In genomic region chr14:56131004-56131864, GRCh38 we compare ENCODE assay signal across 9 cellular contexts. TPM values are rescaled to one million over a fixed set of nuclear protein-coding genes. Genes with fewer than 3 reads are reported as not detected.
DNase-seq lines count a peak whose midpoint lies in the region; ATAC-seq and TF ChIP-seq lines count a peak whose summit lies in the region.
"Had no signal": no experiment of that assay in that cellular context is flagged by ENCODE, and none has a peak within 500 bp of the region (broad histone marks: within the 10 kb centered on the region; RNA-seq: fewer than 3 reads in every experiment).

No MANE protein-coding gene starts in this region.

- H3K79me2 ChIP-seq in mammary epithelial cell (ENCODE audit: insufficient read depth, low read length) (no peaks in the 10 kb centered on the region), GM23248 (ENCODE audit: insufficient read depth) (no peaks in the 10 kb centered on the region)

- H3K9ac ChIP-seq in mammary epithelial cell (ENCODE audit: insufficient read depth, low read length) (no peak overlapping the region), GM23248 (no peak overlapping the region)

- H3K9me3 ChIP-seq in mammary epithelial cell (replicated peaks; ENCODE audit: insufficient read depth, low read length) = no peaks in the 10 kb centered on the region
- no peaks in the 10 kb centered on the region for H3K9me3 ChIP-seq in GM23248 (ENCODE audit: low read depth)

- H3K36me3 Mint-ChIP-seq in activated naive CD8-positive, alpha-beta T cell treated with anti-CD3 and anti-CD28 coated beads, Interleukin-2, amount 50 U/mL, for 24 hours (ENCODE audit: low read depth) = no peaks in the 10 kb centered on the region

- H2AFZ ChIP-seq in mammary epithelial cell (ENCODE audit: low read depth, low read length) (no peak overlapping the region), GM23248 (no peak overlapping the region)

- no peaks in the 10 kb centered on the region for H3K9me2 ChIP-seq in GM23248 (ENCODE audit: insufficient read depth)

- H3K9me3 Mint-ChIP-seq in activated naive CD8-positive, alpha-beta T cell treated with anti-CD3 and anti-CD28 coated beads, Interleukin-2, amount 50 U/mL, for 24 hours = no peaks in the 10 kb centered on the region

- in situ Hi-C loops in mammary epithelial cell (cut with MboI; ENCODE audit: low sequenced_read_pairs in 2 of 2) (no loop called here), GM23248 (cut with MboI) (no loop called here)

- dilution Hi-C loops in mammary epithelial cell (cut with HindIII; ENCODE audit: low sequenced_read_pairs) = no loop called here

- no TSS peak for BruUV-seq in mammary epithelial cell (replicated peaks; lab: Mats Ljungman, UMichigan)

- DNase-seq in stimulated activated CD4-positive, alpha-beta T cell treated with anti-CD3 and anti-CD28 coated beads, Interleukin-4, amount 100 ng/mL, for 24 hours = peak; percentile 33
- DNase-seq in stimulated activated CD4-positive, alpha-beta T cell treated with anti-CD3 and anti-CD28 coated beads, Interleukin-12 subunit alpha, Interleukin-12 subunit beta, amount 100 ng/mL, for 4 hours = no peak
- peak; percentile 19 for DNase-seq in NCI-H510A (lab: John Stamatoyannopoulos, UW)
- no peak for DNase-seq in activated naive CD8-positive, alpha-beta T cell treated with anti-CD3 and anti-CD28 coated beads, Interleukin-2, amount 50 U/mL, for 24 hours
- DNase-seq in mammary epithelial cell = no peak
- no peak for DNase-seq in GM23248

- H3K36me3 ChIP-seq in mammary epithelial cell (ENCODE audit: insufficient read depth, low read length) = no peaks in the 10 kb centered on the region
- no peaks in the 10 kb centered on the region for H3K36me3 ChIP-seq in GM23248 (ENCODE audit: low read depth)

- H3K4me1 ChIP-seq in mammary epithelial cell (ENCODE audit: insufficient read depth, low read length) = no peaks in the 10 kb centered on the region
- peaks cover 4% of the 10 kb centered on the region; the same call in 1 of the 2 replicates for H3K4me1 ChIP-seq in GM23248 (ENCODE audit: insufficient read depth)

- H3K27me3 ChIP-seq in mammary epithelial cell (ENCODE audit: insufficient read depth, low read length) = peaks cover 4% of the 10 kb centered on the region
- H3K27me3 ChIP-seq in GM23248 (replicated peaks; ENCODE audit: insufficient read depth) = no peaks in the 10 kb centered on the region

- peak overlapping the region; percentile 74 for H3K27ac Mint-ChIP-seq in activated naive CD8-positive, alpha-beta T cell treated with anti-CD3 and anti-CD28 coated beads, Interleukin-2, amount 50 U/mL, for 24 hours

- WGBS in mammary epithelial cell (ENCODE audit: low coverage, missing lambda C conversion rate) = 98% methylated on average over 5 of the region's 5 CpGs
- 95 to 97% methylated on average over 5 of the region's 5 CpGs for WGBS in GM23248 (ENCODE audit: low coverage in 1 of 2, low lambda C conversion rate in 2 of 2, missing lambda C conversion rate in 2 of 2), 2 experiments

- H3K4me1 Mint-ChIP-seq in activated naive CD8-positive, alpha-beta T cell treated with anti-CD3 and anti-CD28 coated beads, Interleukin-2, amount 50 U/mL, for 24 hours = peaks cover 41% of the 10 kb centered on the region

- H3K27ac ChIP-seq in mammary epithelial cell (ENCODE audit: insufficient read depth, low read depth, low read length) (no peak overlapping the region), GM23248 (no peak overlapping the region)

- H3K4me3 ChIP-seq in mammary epithelial cell (replicated peaks in 1 of 3; ENCODE audit: insufficient read depth in 1 of 3, low read depth in 2 of 3, low read length in 3 of 3) = no peak overlapping the region
- H3K4me3 ChIP-seq in GM23248 = no peak overlapping the region

- H3K4me3 Mint-ChIP-seq in activated naive CD8-positive, alpha-beta T cell treated with anti-CD3 and anti-CD28 coated beads, Interleukin-2, amount 50 U/mL, for 24 hours = peak overlapping the region; percentile 25
- H3K4me3 Mint-ChIP-seq: CD14-positive monocyte had no signal

- H3F3A ChIP-seq in GM23248 (ENCODE audit: insufficient read depth) = no peaks in the 10 kb centered on the region

- TF ChIP-seq CTCF in mammary epithelial cell (conservative IDR thresholded peaks at IDR 0.05 in 1 of 2, IDR thresholded peaks at IDR 0.05 in 1 of 2; ENCODE audit: extremely low read depth in 1 of 2, insufficient read depth in 1 of 2, low read depth in 1 of 2, low read length in 2 of 2) = no peak

- H3K27me3 Mint-ChIP-seq in activated naive CD8-positive, alpha-beta T cell treated with anti-CD3 and anti-CD28 coated beads, Interleukin-2, amount 50 U/mL, for 24 hours = peaks cover 5% of the 10 kb centered on the region

- CTCF ChIA-PET in mammary epithelial cell (lab: Charles Lee; ENCODE audit: low non-redundant PET) = no interaction called here

- no peaks in the 10 kb centered on the region for H4K20me1 ChIP-seq in mammary epithelial cell (ENCODE audit: insufficient read depth, low read length)
- no peaks in the 10 kb centered on the region; the same call in 1 of the 2 replicates for H4K20me1 ChIP-seq in GM23248 (ENCODE audit: insufficient read depth)

- ATAC-seq in activated naive CD8-positive, alpha-beta T cell treated with anti-CD3 and anti-CD28 coated beads, Interleukin-2, amount 50 U/mL, for 24 hours = peak; percentile 64
- ATAC-seq in GM21825 (IDR thresholded peaks at IDR 0.05; ENCODE audit: unreplicated experiment) = no peak
- no peak for ATAC-seq in HG02981 (IDR thresholded peaks at IDR 0.05; ENCODE audit: unreplicated experiment)

- no peak overlapping the region for H3K4me2 ChIP-seq in mammary epithelial cell (ENCODE audit: insufficient read depth, low read depth, low read length)
- no peak overlapping the region for H3K4me2 ChIP-seq in GM23248 (ENCODE audit: unreplicated experiment)

- intact Hi-C loops in mammary epithelial cell (cut with micrococcal nuclease) = no loop called here

RNA-seq across cellular contexts. Expression of gene PELI2, which starts 13.0 kb away (rescaled TPM):
- total RNA-seq in mammary epithelial cell = under 1 TPM in 1 of 2 donors, not detected in 1; 0.33 TPM
- polyA plus RNA-seq in mammary epithelial cell = not detected
- not detected for polyA minus RNA-seq in mammary epithelial cell
- 1.2 and 12.3 TPM in 2 replicates for total RNA-seq in GM23248 (2014; rRNA removed; shearing (Covaris generic))
- polyA plus RNA-seq in GM23248 (2016; fragmentation: Nextera tagmentation; extraction: Ambion mirVana) = 1.3 TPM in 2 replicates

Comparison
In these comparisons a context has a peak if more than half of its experiments do, and no peak if none do; other contexts are left out.
1. DNase-seq: peak in stimulated activated CD4-positive, alpha-beta T cell treated with anti-CD3 and anti-CD28 coated beads, Interleukin-4, amount 100 ng/mL, for 24 hours (single experiment) and NCI-H510A (single experiment); none in stimulated activated CD4-positive, alpha-beta T cell treated with anti-CD3 and anti-CD28 coated beads, Interleukin-12 subunit alpha, Interleukin-12 subunit beta, amount 100 ng/mL, for 4 hours (single experiment), activated naive CD8-positive, alpha-beta T cell treated with anti-CD3 and anti-CD28 coated beads, Interleukin-2, amount 50 U/mL, for 24 hours (single experiment), mammary epithelial cell (single experiment) and GM23248 (single experiment).